In the genomic region with DNA sequence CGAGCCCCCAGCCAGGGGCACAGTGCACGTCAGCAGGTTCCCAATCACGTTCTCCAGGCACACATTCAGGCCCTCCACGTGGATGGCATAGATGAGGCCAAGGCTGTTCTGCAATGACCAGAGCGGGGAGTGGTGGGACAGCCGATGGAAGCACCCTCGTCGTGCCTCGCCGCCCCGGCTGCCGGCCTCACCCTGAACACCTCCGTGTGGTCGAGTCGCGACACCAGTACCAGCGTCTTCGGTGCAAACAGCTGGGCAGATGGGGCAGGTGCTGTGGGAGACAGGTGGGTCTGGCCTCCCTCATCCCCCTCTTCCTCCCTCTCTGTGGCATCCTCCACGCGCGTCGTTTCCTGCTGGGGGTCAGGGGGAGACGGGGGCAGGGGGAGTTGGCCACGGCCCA, we compare ENCODE assay signal across 14 cellular contexts. TPM values are rescaled to one million over a fixed set of nuclear protein-coding genes. Genes with fewer than 3 reads are reported as not detected.
DNase-seq lines count a peak whose midpoint lies in the region; ATAC-seq and TF ChIP-seq lines count a peak whose summit lies in the region.
"Had no signal": no experiment of that assay in that cellular context is flagged by ENCODE, and none has a peak within 500 bp of the region (broad histone marks: within the 10 kb centered on the region; RNA-seq: fewer than 3 reads in every experiment).

No MANE protein-coding gene starts in this region.

- no peak for TF ChIP-seq CTCF in CD4-positive, alpha-beta T cell (IDR thresholded peaks at IDR 0.05)
- TF ChIP-seq CTCF in OCI-LY7 (conservative IDR thresholded peaks at IDR 0.05; ENCODE audit: low read length) (no peak), body of pancreas (IDR thresholded peaks at IDR 0.05) (no peak)

- no peaks in the 10 kb centered on the region for H3K9me3 ChIP-seq in CD4-positive, alpha-beta T cell (ENCODE audit: control insufficient read depth, low read length)
- H3K9me3 ChIP-seq in OCI-LY7 (ENCODE audit: low read length) (no peaks in the 10 kb centered on the region), body of pancreas (no peaks in the 10 kb centered on the region)
- H3K9me3 ChIP-seq: A549 had no signal

- H3K4me3 ChIP-seq in OCI-LY7 (ENCODE audit: low read depth, low read length, poor library complexity, severe bottlenecking) (peak overlapping the region; percentile 96), body of pancreas (no peak overlapping the region)
- H3K4me3 ChIP-seq: A549 had no signal

- H3K27ac ChIP-seq in CD4-positive, alpha-beta T cell (ENCODE audit: low read depth, low read length), result peak overlapping the region; percentile 29
- peak overlapping the region; percentile 95 for H3K27ac ChIP-seq in OCI-LY7 (ENCODE audit: low read depth, low read length, poor library complexity, severe bottlenecking)
- H3K27ac ChIP-seq in body of pancreas, result no peak overlapping the region
- H3K27ac ChIP-seq: A549 had no signal

- H2AFZ ChIP-seq in OCI-LY7 (ENCODE audit: low read length), result no peak overlapping the region

- no peak for ATAC-seq in activated naive CD4-positive, alpha-beta T cell treated with anti-CD3 and anti-CD28 coated beads, Interleukin-2, amount 50 U/mL, for 72 hours
- ATAC-seq in CD4-positive, alpha-beta T cell (ENCODE audit: poor library complexity), result no peak
- ATAC-seq in naive thymus-derived CD8-positive, alpha-beta T cell, result no peak
- no peak for ATAC-seq in body of pancreas
- ATAC-seq: A549 had no signal

- peaks cover 53% of the 10 kb centered on the region for H3K4me1 ChIP-seq in OCI-LY7 (ENCODE audit: insufficient read depth, low read length, poor library complexity, severe bottlenecking)
- peaks cover 34% of the 10 kb centered on the region for H3K4me1 ChIP-seq in body of pancreas

- no peaks in the 10 kb centered on the region for H3K9me3 Mint-ChIP-seq in activated naive CD4-positive, alpha-beta T cell treated with anti-CD3 and anti-CD28 coated beads, Interleukin-2, amount 50 U/mL, for 72 hours
- no peaks in the 10 kb centered on the region for H3K9me3 Mint-ChIP-seq in CD4-positive, alpha-beta T cell
- no peaks in the 10 kb centered on the region for H3K9me3 Mint-ChIP-seq in naive thymus-derived CD8-positive, alpha-beta T cell

- no peaks in the 10 kb centered on the region for H3K9me2 ChIP-seq in OCI-LY7 (ENCODE audit: insufficient read depth, low read length)

- peak overlapping the region; percentile 34 to 44 for H3K27ac Mint-ChIP-seq in activated naive CD4-positive, alpha-beta T cell treated with anti-CD3 and anti-CD28 coated beads, Interleukin-2, amount 50 U/mL, for 72 hours
- peak overlapping the region; percentile 94 for H3K27ac Mint-ChIP-seq in CD4-positive, alpha-beta T cell
- H3K27ac Mint-ChIP-seq in naive thymus-derived CD8-positive, alpha-beta T cell, result peak overlapping the region; percentile 86 to 96 (median 90)

- no peaks in the 10 kb centered on the region for H4K20me1 ChIP-seq in OCI-LY7 (ENCODE audit: insufficient read depth, low read length)

- intact Hi-C loops in CD4-positive, alpha-beta T cell (cut with DNase I, micrococcal nuclease), result no loop called here
- intact Hi-C loops in OCI-LY7 (cut with micrococcal nuclease; ENCODE audit: unreplicated experiment), result no loop called here
- intact Hi-C loops in body of pancreas (cut with DNase I), result loop anchor here (5.0 kb wide), 1 partner anchor 35 kb away; no protein-coding TSS in a partner anchor

- peaks cover 45% of the 10 kb centered on the region for H3K4me1 Mint-ChIP-seq in CD4-positive, alpha-beta T cell (ENCODE audit: low read depth)
- H3K4me1 Mint-ChIP-seq in naive thymus-derived CD8-positive, alpha-beta T cell, result peaks cover 28 to 65% (median 56%) of the 10 kb centered on the region in 4 donors

- CTCF ChIA-PET in CD4-positive, alpha-beta T cell (lab: Charles Lee), result interaction anchor here (1.6 kb wide), 1 partner anchor 95 kb away, joined by 3 read pairs; a partner anchor contains a TSS
- CTCF ChIA-PET in OCI-LY7 (lab: Charles Lee; ENCODE audit: unreplicated experiment), result no interaction called here

- peaks cover 41% of the 10 kb centered on the region for H3K79me2 ChIP-seq in OCI-LY7 (ENCODE audit: insufficient read depth, low read depth, low read length)

- H3K36me3 Mint-ChIP-seq in activated naive CD4-positive, alpha-beta T cell treated with anti-CD3 and anti-CD28 coated beads, Interleukin-2, amount 50 U/mL, for 72 hours, result no peaks in the 10 kb centered on the region
- peaks cover 59% of the 10 kb centered on the region for H3K36me3 Mint-ChIP-seq in CD4-positive, alpha-beta T cell (ENCODE audit: low read depth)
- peaks cover 0 to 44% (median 8%) of the 10 kb centered on the region in 3 donors for H3K36me3 Mint-ChIP-seq in naive thymus-derived CD8-positive, alpha-beta T cell

- no peaks in the 10 kb centered on the region for H3K27me3 Mint-ChIP-seq in CD4-positive, alpha-beta T cell
- no peaks in the 10 kb centered on the region for H3K27me3 Mint-ChIP-seq in naive thymus-derived CD8-positive, alpha-beta T cell

- BruUV-seq in OCI-LY7 (replicated peaks; lab: Mats Ljungman, UMichigan), result no TSS peak

- DNase-seq in activated naive CD4-positive, alpha-beta T cell treated with anti-CD3 and anti-CD28 coated beads, Interleukin-2, amount 50 U/mL, for 72 hours (ENCODE audit: low spot score in 2 of 2), result no peak
- DNase-seq in activated naive CD4-positive, alpha-beta T cell (lab: John Stamatoyannopoulos, UW), result no peak
- no peak for DNase-seq in CD4-positive, alpha-beta T cell
- DNase-seq in OCI-LY7 (ENCODE audit: low spot score), result peak; percentile 30
- no peak for DNase-seq in naive thymus-derived CD8-positive, alpha-beta T cell
- DNase-seq in NCI-H1436 treated with DMSO at 0.1 percent for 48 hours (lab: John Stamatoyannopoulos, UW), result no peak
- no peak for DNase-seq in body of pancreas
- DNase-seq in NCI-H82 treated with DMSO at 0.1 percent for 48 hours (lab: John Stamatoyannopoulos, UW; ENCODE audit: unreplicated experiment), result no peak
- DNase-seq: Calu3, DMS53, NCI-H2029 treated with DMSO at 0.1 percent for 48 hours, NCI-H774 had no signal

- peak overlapping the region; percentile 80 for H3K4me2 ChIP-seq in OCI-LY7 (ENCODE audit: low read length)
- H3K4me2 ChIP-seq: A549 had no signal

- H3K36me3 ChIP-seq in OCI-LY7 (ENCODE audit: insufficient read depth, low read length), result peaks cover 73% of the 10 kb centered on the region
- peaks cover 33 to 40% of the 10 kb centered on the region in 2 donors for H3K36me3 ChIP-seq in body of pancreas (replicated peaks in 1 of 2; ENCODE audit: insufficient read depth in 1 of 2, low read depth in 2 of 2)

- POLR2A ChIA-PET in CD4-positive, alpha-beta T cell (lab: Charles Lee), result interaction anchor here (0.6 kb wide), 1 partner anchor 58 kb away, joined by 3 read pairs; a partner anchor contains a TSS
- POLR2A ChIA-PET in OCI-LY7 (lab: Charles Lee), result interaction anchor here (1.0 kb wide), 1 partner anchor 58 kb away, joined by 3 read pairs; a partner anchor contains a TSS
- POLR2A ChIA-PET in naive thymus-derived CD8-positive, alpha-beta T cell (lab: Charles Lee), result interaction anchor here (0.5 to 6.2 kb wide), 14 partner anchors 10 to 154 kb away, joined by 3 to 92 read pairs (median 7); a partner anchor contains a TSS

- H3K27me3 ChIP-seq in CD4-positive, alpha-beta T cell (ENCODE audit: control insufficient read depth, insufficient read depth, low read length), result no peaks in the 10 kb centered on the region
- no peaks in the 10 kb centered on the region for H3K27me3 ChIP-seq in body of pancreas

- WGBS in body of pancreas, 2 donors, result 83% methylated on average over 23 of the region's 24 CpGs; no CpG with 5 or more reads in 1 of the 2 donors

- TF ChIP-seq POLR2A in body of pancreas (IDR thresholded peaks at IDR 0.05), result no peak

- no peak overlapping the region for H3K4me3 Mint-ChIP-seq in CD4-positive, alpha-beta T cell
- H3K4me3 Mint-ChIP-seq in naive thymus-derived CD8-positive, alpha-beta T cell, result peak overlapping the region in 9 of 10 donors; percentile 24 to 93 (median 60)

RNA-seq across cellular contexts. Expression of a gene that starts 7.5 kb away (rescaled TPM):
- total RNA-seq in activated naive CD4-positive, alpha-beta T cell treated with anti-CD3 and anti-CD28 coated beads, Interleukin-2, amount 50 U/mL, for 72 hours, result 10 to 100 TPM; 99.3 to 99.8 TPM
- total RNA-seq in CD4-positive, alpha-beta T cell, result 100 to 1,000 TPM; 220 to 227 TPM
- 134 and 177 TPM in 2 replicates for total RNA-seq in OCI-LY7 (2014; rRNA removed; shearing (Covaris generic))
- 160 and 181 TPM in 2 replicates for total RNA-seq in OCI-LY7 (2022)
- total RNA-seq in naive thymus-derived CD8-positive, alpha-beta T cell, result 100 to 1,000 TPM; 221 to 222 TPM
- 10 to 100 TPM; 17.1 to 37.4 (median 17.6) TPM for polyA plus RNA-seq in naive thymus-derived CD8-positive, alpha-beta T cell
- 10 to 100 TPM; 60.2 to 77.5 TPM for total RNA-seq in body of pancreas

RNA-seq across cellular contexts. Expression of a gene that starts 14.0 kb away (rescaled TPM):
- total RNA-seq in activated naive CD4-positive, alpha-beta T cell treated with anti-CD3 and anti-CD28 coated beads, Interleukin-2, amount 50 U/mL, for 72 hours, result 1 to 10 TPM; 6.0 to 7.0 TPM
- 1 to 10 TPM; 1.1 to 1.6 TPM for total RNA-seq in CD4-positive, alpha-beta T cell
- 2.7 and 4.3 TPM in 2 replicates for total RNA-seq in OCI-LY7 (2014; rRNA removed; shearing (Covaris generic))
- 7.0 and 7.9 TPM in 2 replicates for total RNA-seq in OCI-LY7 (2022)
- 1 to 10 TPM; 7.7 to 8.2 TPM for total RNA-seq in naive thymus-derived CD8-positive, alpha-beta T cell
- polyA plus RNA-seq in naive thymus-derived CD8-positive, alpha-beta T cell, result under 1 TPM; 0.08 to 0.52 (median 0.21) TPM
- 1 to 10 TPM; 7.3 to 8.2 TPM for total RNA-seq in body of pancreas

RNA-seq across cellular contexts. Expression of a gene that starts 19.3 kb away (rescaled TPM):
- under 1 TPM in 1 of 2 donors, not detected in 1; 0.25 TPM for total RNA-seq in activated naive CD4-positive, alpha-beta T cell treated with anti-CD3 and anti-CD28 coated beads, Interleukin-2, amount 50 U/mL, for 72 hours
- not detected for total RNA-seq in CD4-positive, alpha-beta T cell
- total RNA-seq in OCI-LY7 (2014; rRNA removed; shearing (Covaris generic)), result not detected in 2 replicates
- total RNA-seq in OCI-LY7 (2022) (0.53 and 0.74 TPM in 2 replicates), body of pancreas (not detected)
- under 1 TPM in 1 of 2 experiments, not detected in 1; 0.52 TPM for total RNA-seq in naive thymus-derived CD8-positive, alpha-beta T cell
- under 1 TPM in 1 of 3 donors, not detected in 2; 0.39 TPM for polyA plus RNA-seq in naive thymus-derived CD8-positive, alpha-beta T cell
- total RNA-seq: HT-29 had no signal

RNA-seq across cellular contexts. Expression of a gene that starts 40.2 kb away (rescaled TPM):
- 10 to 100 TPM; 54.2 to 76.7 TPM for total RNA-seq in activated naive CD4-positive, alpha-beta T cell treated with anti-CD3 and anti-CD28 coated beads, Interleukin-2, amount 50 U/mL, for 72 hours
- total RNA-seq in CD4-positive, alpha-beta T cell, result 100 to 1,000 TPM; 107 to 114 TPM
- total RNA-seq in OCI-LY7 (2014; rRNA removed; shearing (Covaris generic)), result 37.8 and 50.7 TPM in 2 replicates
- total RNA-seq in OCI-LY7 (2022) (49.2 and 49.8 TPM in 2 replicates), body of pancreas (100 to 1,000 TPM; 147 to 158 TPM)
- total RNA-seq in naive thymus-derived CD8-positive, alpha-beta T cell, result 100 to 1,000 TPM; 120 to 128 TPM
- 10 to 100 TPM; 15.1 to 19.6 (median 17.6) TPM for polyA plus RNA-seq in naive thymus-derived CD8-positive, alpha-beta T cell

RNA-seq across cellular contexts. Expression of a gene that starts 40.7 kb away (rescaled TPM):
- 100 to 1,000 TPM; 121 to 130 TPM for total RNA-seq in activated naive CD4-positive, alpha-beta T cell treated with anti-CD3 and anti-CD28 coated beads, Interleukin-2, amount 50 U/mL, for 72 hours
- 100 to 1,000 TPM; 184 to 185 TPM for total RNA-seq in CD4-positive, alpha-beta T cell
- 129 and 151 TPM in 2 replicates for total RNA-seq in OCI-LY7 (2014; rRNA removed; shearing (Covaris generic))
- total RNA-seq in OCI-LY7 (2022) (124 and 126 TPM in 2 replicates), body of pancreas (10 to 100 TPM; 30.6 to 35.9 TPM)
- 10 to 100 TPM; 77.9 to 81.9 TPM for total RNA-seq in naive thymus-derived CD8-positive, alpha-beta T cell
- 10 to 100 TPM; 34.8 to 41.5 (median 40.1) TPM for polyA plus RNA-seq in naive thymus-derived CD8-positive, alpha-beta T cell

Comparison
In these comparisons a context has a peak if more than half of its experiments do, and no peak if none do; other contexts are left out.
1. H3K27ac Mint-ChIP-seq: peak in every context shown above with its lines; median percentile 94 in CD4-positive, alpha-beta T cell; 90 in naive thymus-derived CD8-positive, alpha-beta T cell; 39 in activated naive CD4-positive, alpha-beta T cell treated with anti-CD3 and anti-CD28 coated beads, Interleukin-2, amount 50 U/mL, for 72 hours.
2. H3K27ac ChIP-seq: peak in CD4-positive, alpha-beta T cell (single experiment) and OCI-LY7 (single experiment); none in body of pancreas (0 of 4).